9 cellular contexts compared by ENCODE assay signal in the genomic region with DNA sequence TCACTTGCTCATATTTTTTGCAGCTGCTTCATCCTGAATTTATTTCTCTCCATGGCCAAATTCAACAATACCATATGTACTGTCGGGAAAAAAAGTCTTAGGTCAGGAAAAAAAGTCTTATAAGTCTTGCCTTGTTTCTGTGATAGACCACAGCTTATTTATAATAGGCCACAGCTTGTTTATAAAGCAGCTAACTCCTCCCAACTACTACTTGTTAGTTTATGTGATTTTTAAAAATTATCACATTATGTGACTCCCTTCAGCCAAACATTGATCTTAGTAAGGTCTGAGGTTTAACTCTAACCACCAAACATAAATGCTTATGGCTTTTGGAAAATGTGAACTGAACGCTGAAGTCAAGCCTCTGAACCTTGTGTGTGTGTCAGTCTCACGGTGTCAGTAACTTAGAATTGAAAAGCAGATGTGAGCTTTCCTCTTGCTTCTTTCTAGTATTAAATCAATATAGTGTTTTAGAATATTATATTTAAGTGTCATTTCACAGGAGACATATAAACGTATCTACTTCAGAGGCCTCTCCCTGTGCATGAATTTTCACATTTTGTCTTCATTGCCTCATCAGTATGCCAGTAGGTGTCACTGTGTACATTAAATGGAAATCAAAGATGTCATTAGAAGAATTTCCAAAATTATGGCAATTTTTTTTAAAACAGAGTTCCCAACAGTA. TPM values are rescaled to one million over a fixed set of nuclear protein-coding genes. Genes with fewer than 3 reads are reported as not detected.
A peak's percentile ranks its signal among the peaks of the same experiment; 100 is the strongest.
DNase-seq lines count a peak whose midpoint lies in the region; ATAC-seq, FAIRE-seq and TF ChIP-seq lines count a peak whose summit lies in the region.
"Had no signal": no experiment of that assay in that cellular context is flagged by ENCODE, and none has a peak within 500 bp of the region (broad histone marks: within the 10 kb centered on the region; RNA-seq: fewer than 3 reads in every experiment).

No MANE protein-coding gene starts in this region.

- H3K9ac ChIP-seq in astrocyte (ENCODE audit: low read length) (no peak overlapping the region), liver (ENCODE audit: low read depth in 1 of 2, low read length in 2 of 2) (no peak overlapping the region)

- no peak overlapping the region for H3K27ac Mint-ChIP-seq in CD14-positive monocyte
- no peak overlapping the region for H3K27ac Mint-ChIP-seq in astrocyte (ENCODE audit: unreplicated experiment)

- no peak overlapping the region for H2AFZ ChIP-seq in astrocyte (ENCODE audit: low read depth, low read length)

- peak; percentile 62 for FAIRE-seq in astrocyte (lab: Jason Lieb, UNC)

- H4K20me1 ChIP-seq in astrocyte (ENCODE audit: insufficient read depth, low read length), result peaks cover 18% of the 10 kb centered on the region

- intact Hi-C loops in CD14-positive monocyte (cut with micrococcal nuclease), result no loop called here

- TF ChIP-seq CTCF in CD14-positive monocyte (IDR thresholded peaks at IDR 0.05) (peak; percentile 48), astrocyte (IDR thresholded peaks at IDR 0.05; ENCODE audit: insufficient read depth, low read depth, low read length) (peak; percentile 56), liver (IDR thresholded peaks at IDR 0.05; ENCODE audit: low read depth, low read length, missing input control) (peak; percentile 54)

- H3K27me3 ChIP-seq in astrocyte (ENCODE audit: insufficient read depth, low read length), result no peaks in the 10 kb centered on the region
- H3K27me3 ChIP-seq in liver (ENCODE audit: control insufficient read depth in 4 of 4, insufficient read depth in 4 of 4, low read length in 3 of 4), result no peaks in the 10 kb centered on the region

- ATAC-seq in GM21528 (IDR thresholded peaks at IDR 0.05; ENCODE audit: low FRiP score, unreplicated experiment), result no peak
- no peak for ATAC-seq in HG03460 (IDR thresholded peaks at IDR 0.05; ENCODE audit: unreplicated experiment)
- no peak for ATAC-seq in esophagus mucosa

- H3K27me3 Mint-ChIP-seq in CD14-positive monocyte (ENCODE audit: low read depth in 3 of 3), result peaks cover 0 to 2% (median 0%) of the 10 kb centered on the region in 3 donors
- H3K27me3 Mint-ChIP-seq in astrocyte (ENCODE audit: low read depth, unreplicated experiment), result no peaks in the 10 kb centered on the region

- H3K36me3 Mint-ChIP-seq in CD14-positive monocyte (no peaks in the 10 kb centered on the region), astrocyte (ENCODE audit: low read depth, unreplicated experiment) (peaks cover 2% of the 10 kb centered on the region)

- H3K4me2 ChIP-seq in astrocyte (ENCODE audit: low read length), result no peak overlapping the region

- H3K4me1 ChIP-seq in astrocyte (ENCODE audit: insufficient read depth, low read length) (no peaks in the 10 kb centered on the region), liver (ENCODE audit: control insufficient read depth in 4 of 4, insufficient read depth in 4 of 4, low read length in 3 of 4) (peaks cover 0 to under 1% (median 0%) of the 10 kb centered on the region in 4 donors)

- WGBS in liver, result 64% methylated on average over 4 of the region's 4 CpGs

- TF ChIP-seq RAD21 in liver (IDR thresholded peaks at IDR 0.05), result peak; percentile 82 to 85

- DNase-seq in CD14-positive monocyte (ENCODE audit: low spot score), result no peak
- DNase-seq in HT-29 (ENCODE audit: low spot score), result peak; percentile 51
- peak; percentile 18 for DNase-seq in astrocyte (ENCODE audit: low read depth)
- DNase-seq in activated T-cell treated with anti-CD3 and anti-CD28 coated beads, Interleukin-2, amount 50 U/mL, for 1 hour, result no peak
- DNase-seq: retina had no signal

- H3K9me3 Mint-ChIP-seq in CD14-positive monocyte (no peaks in the 10 kb centered on the region), astrocyte (ENCODE audit: unreplicated experiment) (no peaks in the 10 kb centered on the region)

- H3K4me1 Mint-ChIP-seq in CD14-positive monocyte (peaks cover 6% of the 10 kb centered on the region), astrocyte (ENCODE audit: low read depth, unreplicated experiment) (no peaks in the 10 kb centered on the region)

- peaks cover 11% of the 10 kb centered on the region for H3K79me2 ChIP-seq in astrocyte (ENCODE audit: insufficient read depth, low read length)

- H3K27ac ChIP-seq in astrocyte (ENCODE audit: low read depth, low read length) (no peak overlapping the region), liver (ENCODE audit: low read depth in 1 of 2, low read length in 2 of 2) (no peak overlapping the region)

- H3K36me3 ChIP-seq in astrocyte (ENCODE audit: insufficient read depth, low read length) (no peaks in the 10 kb centered on the region), liver (ENCODE audit: control insufficient read depth in 4 of 4, insufficient read depth in 3 of 4, low read depth in 1 of 4, low read length in 3 of 4) (no peaks in the 10 kb centered on the region)

- H3K4me3 Mint-ChIP-seq in CD14-positive monocyte (no peak overlapping the region), astrocyte (ENCODE audit: unreplicated experiment) (no peak overlapping the region)

- H3K4me3 ChIP-seq in astrocyte (ENCODE audit: insufficient read depth, low read depth, low read length) (no peak overlapping the region), liver (ENCODE audit: low read depth in 1 of 3, low read length in 3 of 3) (no peak overlapping the region)

- H3K9me3 ChIP-seq in astrocyte (ENCODE audit: insufficient read depth, low read depth, low read length), result no peaks in the 10 kb centered on the region
- no peaks in the 10 kb centered on the region for H3K9me3 ChIP-seq in liver (ENCODE audit: control insufficient read depth in 4 of 4, low read length in 3 of 4)

TF ChIP-seq in liver, 16 proteins besides CTCF, POLR2A, EP300 and RAD21:
- TF ChIP-seq GABPA (IDR thresholded peaks at IDR 0.05 in 1 of 2, conservative IDR thresholded peaks at IDR 0.05 in 1 of 2), result no peak

RNA-seq across cellular contexts. Expression of a gene that starts 51.3 kb away (rescaled TPM):
- polyA plus RNA-seq in CD14-positive monocyte (10 to 100 TPM in 1 of 2 donors, 1 to 10 TPM in 1; 8.0 to 10.6 TPM), liver (1 to 10 TPM; 6.3 to 9.3 TPM)
- 0.99 and 1.3 TPM in 2 replicates for total RNA-seq in HT-29 (2014; rRNA removed; shearing (Covaris generic))
- total RNA-seq in astrocyte (33.7 and 44.6 TPM in 2 replicates), liver (10 to 100 TPM in 1 of 2 donors, 1 to 10 TPM in 1; 8.8 to 10.1 TPM), esophagus mucosa (31.8 TPM)

Comparison
In these comparisons a context has a peak if more than half of its experiments do, and no peak if none do; other contexts are left out.
1. DNase-seq: peak in HT-29 (single experiment) and astrocyte (single experiment); none in CD14-positive monocyte (single experiment) and activated T-cell treated with anti-CD3 and anti-CD28 coated beads, Interleukin-2, amount 50 U/mL, for 1 hour (single experiment).
2. Peak in every context shown above with its lines, with median percentiles within 50 percentile points of each other: CTCF ChIP-seq.